In the genomic region with DNA sequence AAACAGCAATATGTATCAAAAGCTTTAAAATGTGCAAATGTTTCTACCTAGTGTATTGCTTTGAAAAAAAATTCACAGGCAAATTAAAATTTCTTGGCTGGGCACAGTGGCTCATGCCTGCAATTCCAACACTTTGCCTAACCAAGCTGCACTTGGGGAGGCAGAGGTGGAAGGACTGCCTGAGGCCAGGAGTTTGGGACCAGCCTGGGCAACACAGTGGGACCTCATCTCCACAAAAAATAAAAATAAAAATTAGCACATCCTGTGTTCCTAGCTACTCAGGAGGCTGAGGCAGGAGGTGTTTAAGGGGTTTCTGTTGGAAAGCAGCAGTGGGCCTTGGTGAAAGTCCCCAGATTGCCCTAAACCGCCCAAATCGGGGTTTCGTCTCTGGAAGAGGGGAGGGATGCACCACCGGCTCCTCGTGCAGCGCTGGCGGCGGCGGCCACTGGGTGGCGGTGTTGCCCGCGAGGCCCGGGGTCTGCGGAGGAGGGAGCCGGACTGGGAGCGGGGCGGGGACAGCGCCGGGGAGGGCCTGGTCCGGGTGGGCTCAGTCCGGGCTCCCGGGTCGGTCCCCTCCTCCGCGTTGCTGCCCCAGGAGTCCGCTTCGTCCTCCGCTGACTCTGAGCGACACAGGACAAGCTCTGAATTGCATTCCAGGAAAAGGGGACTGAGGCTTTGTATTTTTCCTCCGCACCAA, we compare ENCODE assay signal across 1 cellular context.
TF ChIP-seq lines count a peak whose summit lies in the region.

No MANE protein-coding gene starts in this region.

TF ChIP-seq in WTC11, 78 proteins besides CTCF, POLR2A, EP300 and RAD21 (continued from another document):
- TF ChIP-seq PRDM15 (CRISPR knock-in tag; IDR thresholded peaks at IDR 0.05), result no peak
- TF ChIP-seq HMGA2 (CRISPR knock-in tag; IDR thresholded peaks at IDR 0.05), result no peak
